Comparison of ENCODE assay signal across 16 cellular contexts in the genomic region with DNA sequence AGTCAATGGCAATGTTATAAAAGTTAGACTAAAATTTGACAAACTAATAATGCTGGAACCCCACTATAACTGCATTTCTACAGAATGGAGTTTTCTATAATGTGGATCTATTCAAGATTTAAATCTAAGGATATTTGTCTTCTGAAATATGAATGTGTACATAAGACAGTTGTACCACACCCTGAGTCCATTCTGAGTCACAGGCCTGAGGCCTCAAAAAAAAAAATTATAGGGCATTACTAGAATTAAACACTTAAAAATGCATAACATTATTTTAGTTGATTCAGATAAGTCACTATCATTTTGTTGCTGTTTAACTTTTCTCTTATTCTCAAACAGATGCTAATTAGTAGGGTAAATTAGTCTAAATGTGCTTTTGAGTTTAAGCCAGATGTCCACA. TPM values are rescaled to one million over a fixed set of nuclear protein-coding genes. Genes with fewer than 3 reads are reported as not detected.
DNase-seq lines count a peak whose midpoint lies in the region; ATAC-seq, FAIRE-seq and TF ChIP-seq lines count a peak whose summit lies in the region.
"Had no signal": no experiment of that assay in that cellular context is flagged by ENCODE, and none has a peak within 500 bp of the region (broad histone marks: within the 10 kb centered on the region; RNA-seq: fewer than 3 reads in every experiment).

No MANE protein-coding gene starts in this region.

- H3K4me1 ChIP-seq in endothelial cell of umbilical vein (ENCODE audit: control insufficient read depth, extremely low read depth, insufficient read depth, low read length), result peaks cover 21% of the 10 kb centered on the region
- peaks cover 0 to 7% of the 10 kb centered on the region in 2 donors for H3K4me1 ChIP-seq in gastrocnemius medialis

- H3K4me1 Mint-ChIP-seq in osteocyte (ENCODE audit: unreplicated experiment), result peaks cover 67% of the 10 kb centered on the region
- no peaks in the 10 kb centered on the region for H3K4me1 Mint-ChIP-seq in activated CD8-positive, alpha-beta T cell treated with anti-CD3 and anti-CD28 coated beads, Interleukin-2, amount 10 ng/mL, durations not matched to agents 7 days and 5 days (ENCODE audit: low read depth)

- no peak overlapping the region for H3K4me3 Mint-ChIP-seq in osteocyte (ENCODE audit: unreplicated experiment)
- H3K4me3 Mint-ChIP-seq in activated CD8-positive, alpha-beta T cell treated with anti-CD3 and anti-CD28 coated beads, Interleukin-2, amount 10 ng/mL, durations not matched to agents 7 days and 5 days, result no peak overlapping the region
- H3K4me3 Mint-ChIP-seq: effector memory CD8-positive, alpha-beta T cell had no signal

- in situ Hi-C loops in gastrocnemius medialis (cut with MboI; ENCODE audit: low sequenced_read_pairs in 4 of 4), result no loop called here

- H4K20me1 ChIP-seq in endothelial cell of umbilical vein (replicated peaks; ENCODE audit: control insufficient read depth, extremely low read depth, insufficient read depth, low read length), result no peaks in the 10 kb centered on the region

- POLR2A ChIA-PET in endothelial cell of umbilical vein (lab: Charles Lee), result interaction anchor here (1.5 kb wide), 1 partner anchor 44 kb away, joined by 3 read pairs; no protein-coding TSS in a partner anchor
- POLR2A ChIA-PET in activated CD8-positive, alpha-beta T cell treated with anti-CD3 and anti-CD28 coated beads, Interleukin-2, amount 10 ng/mL, durations not matched to agents 7 days and 5 days (lab: Charles Lee), result no interaction called here

- no peaks in the 10 kb centered on the region for H3K9me1 ChIP-seq in endothelial cell of umbilical vein (replicated peaks; ENCODE audit: control insufficient read depth, extremely low read depth, insufficient read depth, low read length)

- TF ChIP-seq POLR2A in endothelial cell of umbilical vein (IDR thresholded peaks at IDR 0.05; ENCODE audit: low read depth, low read length) (no peak), gastrocnemius medialis (IDR thresholded peaks at IDR 0.05) (no peak)

- no TSS peak for BruUV-seq in endothelial cell of umbilical vein (replicated peaks; lab: Mats Ljungman, UMichigan)

- no peak for ATAC-seq in gastrocnemius medialis
- no peak for ATAC-seq in activated CD8-positive, alpha-beta T cell treated with anti-CD3 and anti-CD28 coated beads, Interleukin-2, amount 10 ng/mL, durations not matched to agents 7 days and 5 days
- ATAC-seq: effector memory CD8-positive, alpha-beta T cell had no signal

- H3K79me2 ChIP-seq in endothelial cell of umbilical vein (ENCODE audit: control insufficient read depth, insufficient read depth, low read length), result no peaks in the 10 kb centered on the region

- intact Hi-C loops in endothelial cell of umbilical vein (cut with micrococcal nuclease) (loop anchor here (2.0 kb wide), 1 partner anchor 55 kb away; no protein-coding TSS in a partner anchor), gastrocnemius medialis (cut with DNase I; ENCODE audit: low total_unique reads) (no loop called here)

- H3K27ac ChIP-seq in endothelial cell of umbilical vein (ENCODE audit: insufficient read depth, low read depth, low read length), result peak overlapping the region; percentile 32
- no peak overlapping the region for H3K27ac ChIP-seq in gastrocnemius medialis

- DNase-seq in GM03348 (ENCODE audit: low spot score) (peak; percentile 18), RPMI7951 (ENCODE audit: low read depth) (peak; percentile 48), endothelial cell of umbilical vein (ENCODE audit: low read depth, low spot score) (peak; percentile 43), osteocyte (ENCODE audit: extremely low spot score, unreplicated experiment) (no peak), gastrocnemius medialis (no peak), MG63 (no peak), T-helper 9 cell (no peak)
- DNase-seq in activated CD8-positive, alpha-beta T cell treated with anti-CD3 and anti-CD28 coated beads, Interleukin-2, amount 10 ng/mL, durations not matched to agents 7 days and 5 days, result no peak
- DNase-seq: activated CD8-positive, alpha-beta memory T cell treated with anti-CD3 and anti-CD28 coated beads for 24 hours; activated effector memory CD4-positive, alpha-beta T cell treated with anti-CD3 and anti-CD28 coated beads, Interleukin-2, amount 50 U/mL, for 16 hours; BE2C; effector memory CD8-positive, alpha-beta T cell; NCI-H1930; NCI-H82; substantia nigra had no signal

- no peak for TF ChIP-seq CTCF in endothelial cell of umbilical vein (IDR thresholded peaks at IDR 0.05; ENCODE audit: extremely low read depth in 1 of 2, insufficient read depth in 1 of 2, low read depth in 1 of 2, low read length in 2 of 2)
- TF ChIP-seq CTCF in osteocyte (IDR thresholded peaks at IDR 0.05), result no peak
- TF ChIP-seq CTCF in gastrocnemius medialis (IDR thresholded peaks at IDR 0.05 in 4 of 5, conservative IDR thresholded peaks at IDR 0.05 in 1 of 5), result no peak

- H3K4me3 ChIP-seq in endothelial cell of umbilical vein (replicated peaks in 1 of 3; ENCODE audit: insufficient read depth in 1 of 3, low read depth in 1 of 3, low read length in 3 of 3) (no peak overlapping the region), gastrocnemius medialis (no peak overlapping the region), MG63 (no peak overlapping the region)
- H3K4me3 ChIP-seq: body of pancreas had no signal

- CTCF ChIA-PET in endothelial cell of umbilical vein (lab: Charles Lee), result interaction anchor here (0.9 to 3.5 kb wide), 7 partner anchors 12 to 66 kb away, joined by 3 to 30 read pairs (median 5); partner anchors contain the start of gene COL5A2
- CTCF ChIA-PET in activated CD8-positive, alpha-beta T cell treated with anti-CD3 and anti-CD28 coated beads, Interleukin-2, amount 10 ng/mL, durations not matched to agents 7 days and 5 days (lab: Charles Lee), result interaction anchor here (1.4 kb wide), 1 partner anchor 79 kb away, joined by 5 read pairs; no protein-coding TSS in a partner anchor

- H3K36me3 ChIP-seq in endothelial cell of umbilical vein (ENCODE audit: control insufficient read depth in 2 of 2, extremely low read depth in 1 of 2, insufficient read depth in 2 of 2, low read length in 2 of 2), result no peaks in the 10 kb centered on the region
- no peaks in the 10 kb centered on the region for H3K36me3 ChIP-seq in gastrocnemius medialis
- no peaks in the 10 kb centered on the region for H3K36me3 ChIP-seq in MG63
- H3K36me3 ChIP-seq: BE2C had no signal

- peak overlapping the region; percentile 91 for H3K27ac Mint-ChIP-seq in osteocyte (ENCODE audit: unreplicated experiment)
- H3K27ac Mint-ChIP-seq in activated CD8-positive, alpha-beta T cell treated with anti-CD3 and anti-CD28 coated beads, Interleukin-2, amount 10 ng/mL, durations not matched to agents 7 days and 5 days, result no peak overlapping the region
- H3K27ac Mint-ChIP-seq: effector memory CD8-positive, alpha-beta T cell had no signal

- H3K4me2 ChIP-seq in endothelial cell of umbilical vein (ENCODE audit: insufficient read depth, low read length), result peak overlapping the region; percentile 18

- dilution Hi-C loops in endothelial cell of umbilical vein (cut with MboI; ENCODE audit: extremely low pct_ligation_motif_present, low sequenced_read_pairs), result no loop called here

- no peaks in the 10 kb centered on the region for H3K27me3 ChIP-seq in endothelial cell of umbilical vein (ENCODE audit: control insufficient read depth in 2 of 2, insufficient read depth in 2 of 2, low read length in 2 of 2)
- no peaks in the 10 kb centered on the region for H3K27me3 ChIP-seq in gastrocnemius medialis
- no peaks in the 10 kb centered on the region for H3K27me3 ChIP-seq in MG63
- H3K27me3 ChIP-seq: BE2C, body of pancreas had no signal

- no peak for FAIRE-seq in endothelial cell of umbilical vein (lab: Jason Lieb, UNC)

- H2AFZ ChIP-seq in endothelial cell of umbilical vein (ENCODE audit: low read depth, low read length), result peak overlapping the region; percentile 68

- peaks cover 2% of the 10 kb centered on the region for H3K36me3 Mint-ChIP-seq in osteocyte (ENCODE audit: unreplicated experiment)
- H3K36me3 Mint-ChIP-seq in activated CD8-positive, alpha-beta T cell treated with anti-CD3 and anti-CD28 coated beads, Interleukin-2, amount 10 ng/mL, durations not matched to agents 7 days and 5 days (ENCODE audit: low read depth), result no peaks in the 10 kb centered on the region

- no peaks in the 10 kb centered on the region for H3K9me3 Mint-ChIP-seq in osteocyte (ENCODE audit: unreplicated experiment)
- no peaks in the 10 kb centered on the region for H3K9me3 Mint-ChIP-seq in activated CD8-positive, alpha-beta T cell treated with anti-CD3 and anti-CD28 coated beads, Interleukin-2, amount 10 ng/mL, durations not matched to agents 7 days and 5 days (ENCODE audit: insufficient read depth)
- H3K9me3 Mint-ChIP-seq: effector memory CD8-positive, alpha-beta T cell had no signal

- H3K9me3 ChIP-seq in endothelial cell of umbilical vein (replicated peaks; ENCODE audit: control insufficient read depth, insufficient read depth, low read length) (no peaks in the 10 kb centered on the region), gastrocnemius medialis (no peaks in the 10 kb centered on the region), MG63 (0 out of 2 replicates have a peak, but pooled peaks cover under 1% of the 10 kb centered on the region)
- H3K9me3 ChIP-seq: BE2C, body of pancreas had no signal

- H3K27me3 Mint-ChIP-seq in osteocyte (ENCODE audit: unreplicated experiment), result no peaks in the 10 kb centered on the region
- no peaks in the 10 kb centered on the region for H3K27me3 Mint-ChIP-seq in activated CD8-positive, alpha-beta T cell treated with anti-CD3 and anti-CD28 coated beads, Interleukin-2, amount 10 ng/mL, durations not matched to agents 7 days and 5 days (ENCODE audit: low read depth)
- H3K27me3 Mint-ChIP-seq: effector memory CD8-positive, alpha-beta T cell had no signal

- H3K9ac ChIP-seq in endothelial cell of umbilical vein (replicated peaks; ENCODE audit: extremely low read depth, insufficient read depth, low read length), result peak overlapping the region; percentile 4

TF ChIP-seq in endothelial cell of umbilical vein, 7 proteins besides CTCF, POLR2A, EP300 and RAD21 (continues in another document):
- TF ChIP-seq EZH2 (IDR thresholded peaks at IDR 0.05; ENCODE audit: borderline replicate concordance, low read depth, low read length, severe bottlenecking), result no peak

RNA-seq across cellular contexts. Expression of gene COL5A2, which starts 42.2 kb away (rescaled TPM):
- total RNA-seq in RPMI7951 (2014; rRNA removed; shearing (Covaris generic)), result 175 and 204 TPM in 2 replicates
- total RNA-seq in endothelial cell of umbilical vein, result 123 and 138 TPM in 2 replicates
- 40.6 and 47.4 TPM in 2 replicates for polyA plus RNA-seq in endothelial cell of umbilical vein
- polyA plus RNA-seq in endothelial cell of umbilical vein (2011; cell fraction: cytosol; rRNA removed), result 59.0 and 66.0 TPM in 2 replicates
- 139 and 148 TPM in 2 replicates for polyA plus RNA-seq in endothelial cell of umbilical vein (2011; cell fraction: nucleus; rRNA removed)
- 148 and 260 TPM in 2 replicates for polyA plus RNA-seq in endothelial cell of umbilical vein (2012)
- 126 and 150 TPM in 2 replicates for polyA minus RNA-seq in endothelial cell of umbilical vein
- polyA minus RNA-seq in endothelial cell of umbilical vein (2011; cell fraction: cytosol; rRNA and poly(A)+ RNA removed), result 0.61 TPM
- polyA minus RNA-seq in endothelial cell of umbilical vein (2011; cell fraction: nucleus; rRNA and poly(A)+ RNA removed), result 65.6 and 71.3 TPM in 2 replicates
- total RNA-seq in osteocyte, result 1,873 and 1,955 TPM in 2 replicates
- total RNA-seq in gastrocnemius medialis, result 1 to 10 TPM; 4.4 to 9.8 (median 6.2) TPM
- 488 and 513 TPM in 2 replicates for total RNA-seq in MG63 (2014; rRNA removed; shearing (Covaris generic); ENCODE audit: low replicate concordance)
- 1 to 10 TPM; 2.6 to 2.7 TPM for total RNA-seq in activated CD8-positive, alpha-beta T cell treated with anti-CD3 and anti-CD28 coated beads, Interleukin-2, amount 10 ng/mL, durations not matched to agents 7 days and 5 days

Comparison
In these comparisons a context has a peak if more than half of its experiments do, and no peak if none do; other contexts are left out.
1. DNase-seq: peak in GM03348 (single experiment), RPMI7951 (single experiment) and endothelial cell of umbilical vein (single experiment); none in osteocyte (single experiment), gastrocnemius medialis (0 of 2), MG63 (single experiment), T-helper 9 cell (single experiment) and activated CD8-positive, alpha-beta T cell treated with anti-CD3 and anti-CD28 coated beads, Interleukin-2, amount 10 ng/mL, durations not matched to agents 7 days and 5 days (single experiment).
2. RNA of gene COL5A2, which starts 42.2 kb away (total RNA-seq): 1,873 to 1,955 TPM in osteocyte, 488 to 513 TPM in MG63, 175 to 204 TPM in RPMI7951 and 123 to 138 TPM in endothelial cell of umbilical vein; 4.4 to 9.8 TPM in gastrocnemius medialis and 2.6 to 2.7 TPM in activated CD8-positive, alpha-beta T cell treated with anti-CD3 and anti-CD28 coated beads, Interleukin-2, amount 10 ng/mL, durations not matched to agents 7 days and 5 days; every median in the first group is over 10 times any median in the second.